1 cellular context compared by ENCODE assay signal in the genomic region with DNA sequence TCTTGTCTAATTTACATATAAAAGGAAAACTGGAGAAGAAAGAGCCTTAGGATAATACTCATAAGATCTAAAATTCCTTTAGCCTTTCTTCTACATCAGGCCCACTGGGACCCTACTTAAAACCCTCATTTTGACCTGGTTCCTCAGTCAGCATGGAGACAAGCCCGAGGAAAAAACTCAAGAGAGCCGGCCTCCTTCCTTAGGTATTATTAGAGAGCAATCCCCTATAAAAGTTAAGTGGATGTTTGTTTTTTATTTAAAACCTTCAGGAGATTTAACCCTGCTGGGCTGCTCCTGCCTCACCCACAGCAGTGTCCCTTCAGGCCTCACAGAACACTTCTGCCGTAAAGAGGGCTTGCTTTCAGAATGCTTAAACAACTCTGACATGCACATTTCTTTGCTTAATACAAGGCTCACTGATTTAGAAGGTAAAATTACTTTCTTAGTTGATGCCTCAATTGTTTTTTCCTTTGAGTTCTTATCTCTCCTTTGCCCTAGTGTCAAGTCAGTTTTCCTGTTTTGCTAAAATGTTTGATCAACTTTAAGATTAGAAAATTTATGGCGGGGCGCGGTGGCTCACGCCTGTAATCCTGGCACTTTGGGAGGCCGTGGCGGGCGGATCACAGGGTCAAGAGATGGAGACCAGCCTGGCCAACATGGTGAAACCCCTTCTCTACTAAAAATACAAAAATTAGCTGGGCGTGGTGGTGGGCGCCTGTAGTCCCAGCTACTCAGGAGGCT.
TF ChIP-seq lines count a peak whose summit lies in the region.

No MANE protein-coding gene starts in this region.

TF ChIP-seq in GM12878, 131 proteins besides CTCF, POLR2A, EP300 and RAD21:
- TF ChIP-seq ETV6 (conservative IDR thresholded peaks at IDR 0.05 in 1 of 2, IDR thresholded peaks at IDR 0.05 in 1 of 2; ENCODE audit: borderline replicate concordance in 1 of 2, low read depth in 1 of 2) (0 out of 4 replicates have a peak, but pooled peaks of 1 of the 2 experiments have one; percentile 56), IRF4 (IDR thresholded peaks at IDR 0.05; ENCODE audit: low read depth, low read length) (no peak), ZNF622 (IDR thresholded peaks at IDR 0.05) (no peak), POU2F2 (IDR thresholded peaks at IDR 0.05; ENCODE audit: borderline replicate concordance, low read depth, low read length) (no peak), HDAC6 (IDR thresholded peaks at IDR 0.05; ENCODE audit: unreplicated experiment) (no peak), NFXL1 (IDR thresholded peaks at IDR 0.05; ENCODE audit: borderline replicate concordance) (peak; percentile 70; the same call in 1 of the 2 replicates)
- TF ChIP-seq, protein P1, sequence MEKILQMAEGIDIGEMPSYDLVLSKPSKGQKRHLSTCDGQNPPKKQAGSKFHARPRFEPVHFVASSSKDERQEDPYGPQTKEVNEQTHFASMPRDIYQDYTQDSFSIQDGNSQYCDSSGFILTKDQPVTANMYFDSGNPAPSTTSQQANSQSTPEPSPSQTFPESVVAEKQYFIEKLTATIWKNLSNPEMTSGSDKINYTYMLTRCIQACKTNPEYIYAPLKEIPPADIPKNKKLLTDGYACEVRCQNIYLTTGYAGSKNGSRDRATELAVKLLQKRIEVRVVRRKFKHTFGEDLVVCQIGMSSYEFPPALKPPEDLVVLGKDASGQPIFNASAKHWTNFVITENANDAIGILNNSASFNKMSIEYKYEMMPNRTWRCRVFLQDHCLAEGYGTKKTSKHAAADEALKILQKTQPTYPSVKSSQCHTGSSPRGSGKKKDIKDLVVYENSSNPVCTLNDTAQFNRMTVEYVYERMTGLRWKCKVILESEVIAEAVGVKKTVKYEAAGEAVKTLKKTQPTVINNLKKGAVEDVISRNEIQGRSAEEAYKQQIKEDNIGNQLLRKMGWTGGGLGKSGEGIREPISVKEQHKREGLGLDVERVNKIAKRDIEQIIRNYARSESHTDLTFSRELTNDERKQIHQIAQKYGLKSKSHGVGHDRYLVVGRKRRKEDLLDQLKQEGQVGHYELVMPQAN (conservative IDR thresholded peaks at IDR 0.05) = no peak
